Comparison of ENCODE assay signal across 28 cellular contexts in the genomic region with DNA sequence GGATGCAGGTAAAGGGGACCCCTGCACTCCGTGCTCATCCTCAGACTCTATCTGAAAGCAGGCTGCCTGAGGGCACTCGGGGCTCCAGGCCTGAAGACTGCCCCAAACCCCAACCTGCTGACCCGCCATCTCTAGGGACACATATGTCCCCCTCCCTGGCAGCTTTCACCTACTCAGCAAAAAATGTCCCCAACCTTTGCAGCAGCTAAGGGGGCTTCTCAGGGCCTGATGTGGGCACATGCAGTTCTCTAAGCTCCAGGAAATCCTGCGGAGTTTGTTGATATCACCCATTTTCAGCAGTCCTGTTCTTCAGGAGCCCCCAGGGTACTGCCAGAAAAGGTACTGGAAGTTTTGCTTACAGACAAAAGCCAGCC.
"Had no signal": no experiment of that assay in that cellular context is flagged by ENCODE, and none has a peak within 500 bp of the region (broad histone marks: within the 10 kb centered on the region; RNA-seq: fewer than 3 reads in every experiment).

No MANE protein-coding gene starts in this region.

- ATAC-seq: activated CD8-positive, alpha-beta memory T cell treated with anti-CD3 and anti-CD28 coated beads, Interleukin-2, amount 10 ng/mL, durations not matched to agents 7 days and 5 days; activated naive CD4-positive, alpha-beta T cell treated with anti-CD3 and anti-CD28 coated beads, Interleukin-2, amount 50 U/mL, for 72 hours; activated naive CD8-positive, alpha-beta T cell treated with anti-CD3 and anti-CD28 coated beads, Interleukin-2, amount 50 U/mL, for 24 hours; activated T-cell treated with anti-CD3 and anti-CD28 coated beads, Interleukin-2, amount 50 U/mL, for 4 hours; body of pancreas; T-helper 17 cell; WTC11 had no signal

- H3K9me3 ChIP-seq: ascending aorta, body of pancreas, Peyer's patch, SJSA1 had no signal

- H3K4me3 Mint-ChIP-seq: activated CD8-positive, alpha-beta memory T cell treated with anti-CD3 and anti-CD28 coated beads, Interleukin-2, amount 10 ng/mL, durations not matched to agents 7 days and 5 days; activated naive CD8-positive, alpha-beta T cell treated with anti-CD3 and anti-CD28 coated beads, Interleukin-2, amount 50 U/mL, for 24 hours; activated T-cell treated with anti-CD3 and anti-CD28 coated beads, Interleukin-2, amount 50 U/mL, for 4 hours; central memory CD8-positive, alpha-beta T cell; T-helper 17 cell; WTC11 had no signal

- H3K27ac Mint-ChIP-seq: activated CD8-positive, alpha-beta memory T cell treated with anti-CD3 and anti-CD28 coated beads, Interleukin-2, amount 10 ng/mL, durations not matched to agents 7 days and 5 days; activated naive CD4-positive, alpha-beta T cell treated with anti-CD3 and anti-CD28 coated beads, Interleukin-2, amount 50 U/mL, for 72 hours; activated naive CD8-positive, alpha-beta T cell treated with anti-CD3 and anti-CD28 coated beads, Interleukin-2, amount 50 U/mL, for 24 hours; T-helper 17 cell had no signal

- H3K27ac ChIP-seq: ascending aorta, body of pancreas, Peyer's patch, SJSA1 had no signal

- H3K4me3 ChIP-seq: ascending aorta, body of pancreas, Peyer's patch, SJSA1 had no signal

- DNase-seq: activated CD4-positive, alpha-beta T cell treated with anti-CD3 and anti-CD28 coated beads for 48 hours; activated CD4-positive, alpha-beta T cell treated with anti-CD3 and anti-CD28 coated beads, Interleukin-2, amount 50 U/mL, for 4 hours; activated CD4-positive, CD25-positive, alpha-beta regulatory T cell treated with anti-CD3 and anti-CD28 coated beads, Interleukin-2, amount 50 U/mL, for 72 hours; activated CD8-positive, alpha-beta memory T cell treated with anti-CD3 and anti-CD28 coated beads, Interleukin-2, amount 10 ng/mL, durations not matched to agents 7 days and 5 days; activated effector memory CD4-positive, alpha-beta T cell treated with anti-CD3 and anti-CD28 coated beads, Interleukin-2, amount 50 U/mL, for 16 hours; activated naive CD4-positive, alpha-beta T cell treated with Interleukin-2 at 50 U/mL for 16 hours; activated naive CD8-positive, alpha-beta T cell treated with anti-CD3 and anti-CD28 coated beads, Interleukin-2, amount 50 U/mL, for 24 hours; activated T-cell treated with anti-CD3 and anti-CD28 coated beads, Interleukin-2, amount 50 U/mL, for 4 hours; amniotic stem cell; body of pancreas; NCI-H1092 treated with DMSO at 0.1 percent for 48 hours; NCI-H1417 treated with DMSO at 0.1 percent for 48 hours; NCI-H1694; NCI-H2029; NCI-H2107; NCI-H2171 treated with DMSO at 0.1 percent for 48 hours; NCI-H226; NCI-H526 treated with DMSO at 0.1 percent for 48 hours; NCI-H82; Peyer's patch; SHP77; T-helper 17 cell; T-helper 9 cell had no signal

- H3K27me3 Mint-ChIP-seq: activated CD8-positive, alpha-beta memory T cell treated with anti-CD3 and anti-CD28 coated beads, Interleukin-2, amount 10 ng/mL, durations not matched to agents 7 days and 5 days; activated naive CD8-positive, alpha-beta T cell treated with anti-CD3 and anti-CD28 coated beads, Interleukin-2, amount 50 U/mL, for 24 hours; central memory CD8-positive, alpha-beta T cell; T-helper 17 cell had no signal

- H3K27me3 ChIP-seq: ascending aorta, body of pancreas, Peyer's patch, SJSA1 had no signal

- H3K9me3 Mint-ChIP-seq: activated naive CD4-positive, alpha-beta T cell treated with anti-CD3 and anti-CD28 coated beads, Interleukin-2, amount 50 U/mL, for 72 hours; activated naive CD8-positive, alpha-beta T cell treated with anti-CD3 and anti-CD28 coated beads, Interleukin-2, amount 50 U/mL, for 24 hours; activated T-cell treated with anti-CD3 and anti-CD28 coated beads, Interleukin-2, amount 50 U/mL, for 4 hours; central memory CD8-positive, alpha-beta T cell; WTC11 had no signal
